ENCODE assay signal across 10 cellular contexts in the genomic region with DNA sequence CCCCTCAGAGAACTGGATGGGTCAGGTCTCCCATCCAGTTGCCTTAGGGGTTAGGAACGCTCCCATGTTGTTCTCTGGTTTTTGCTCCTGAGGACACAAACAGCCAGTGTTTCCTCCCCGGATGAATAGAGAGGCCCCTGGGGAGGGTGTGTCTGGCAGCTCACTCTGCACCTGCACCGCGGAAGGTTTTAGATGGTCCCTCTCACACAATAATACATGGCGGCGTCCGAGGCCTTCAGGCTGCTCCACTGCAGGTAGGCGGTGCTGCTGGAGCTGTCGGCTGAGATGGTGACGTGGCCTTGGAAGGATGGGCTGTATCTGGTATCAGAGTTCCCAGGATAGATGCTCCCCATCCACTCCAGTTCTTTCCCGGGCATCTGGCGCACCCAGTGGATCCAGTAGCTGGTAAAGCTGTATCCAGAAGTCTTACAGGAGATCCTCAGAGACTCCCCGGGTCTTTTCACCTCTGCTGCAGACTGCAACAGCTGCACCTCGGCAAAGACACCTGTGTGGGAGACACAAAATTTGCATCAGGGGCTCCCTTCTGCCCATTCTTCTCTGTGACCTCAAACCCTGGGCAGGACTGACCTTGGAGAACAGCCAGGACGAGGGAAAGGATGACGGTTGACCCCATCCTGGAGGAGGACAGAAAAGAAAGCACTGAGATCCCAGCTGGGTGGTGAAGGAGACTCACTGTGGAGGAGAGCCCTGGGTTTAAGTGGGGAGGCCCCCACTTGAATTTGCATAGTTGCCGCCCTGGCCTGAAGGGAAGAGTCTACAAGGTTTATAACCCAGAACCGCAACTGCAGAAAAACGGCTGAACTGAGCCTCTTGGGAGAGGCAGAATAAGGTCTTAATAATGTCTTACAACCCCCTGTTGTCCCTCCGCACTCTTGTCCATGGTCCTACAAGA.
DNase-seq lines count a peak whose midpoint lies in the region; ATAC-seq lines count a peak whose summit lies in the region.
"Had no signal": no experiment of that assay in that cellular context is flagged by ENCODE, and none has a peak within 500 bp of the region (broad histone marks: within the 10 kb centered on the region; RNA-seq: fewer than 3 reads in every experiment).

No MANE protein-coding gene starts in this region.

- H3K4me1 Mint-ChIP-seq in stimulated activated naive B cell treated with anti-CD40 and anti-IgM and Interleukin-4, amounts not matched to agents 10 μg/mL and 1 μg/mL and 100 μg/mL, for 72 hours = peaks cover 50 to 80% of the 10 kb centered on the region in 2 donors

- DNase-seq in activated CD4-positive, CD25-positive, alpha-beta regulatory T cell (lab: John Stamatoyannopoulos, UW) = no peak
- peak; percentile 52 for DNase-seq in stimulated activated naive B cell treated with anti-CD40 and anti-IgM and Interleukin-4, amounts not matched to agents 10 μg/mL and 1 μg/mL and 100 μg/mL, for 72 hours
- DNase-seq in OCI-M1 (lab: John Stamatoyannopoulos, UW) = no peak
- DNase-seq in middle frontal gyrus (ENCODE audit: extremely low spot score, low spot score) = no peak
- DNase-seq: left cardiac atrium had no signal

- H3K27ac Mint-ChIP-seq in stimulated activated naive B cell treated with anti-CD40 and anti-IgM and Interleukin-4, amounts not matched to agents 10 μg/mL and 1 μg/mL and 100 μg/mL, for 72 hours = peak overlapping the region; percentile 93

- ATAC-seq in activated CD4-positive, CD25-positive, alpha-beta regulatory T cell treated with anti-CD3 and anti-CD28 coated beads, Interleukin-2, amount 50 U/mL, for 24 hours = peak; percentile 32 to 43
- ATAC-seq in GM21723 (IDR thresholded peaks at IDR 0.05; ENCODE audit: unreplicated experiment) (peak; percentile 52), HG03571 (IDR thresholded peaks at IDR 0.05; ENCODE audit: unreplicated experiment) (peak; percentile 59), GM18858 (IDR thresholded peaks at IDR 0.05; ENCODE audit: unreplicated experiment) (no peak)
- peak; percentile 86 to 87 for ATAC-seq in stimulated activated naive B cell treated with anti-CD40 and anti-IgM and Interleukin-4, amounts not matched to agents 10 μg/mL and 1 μg/mL and 100 μg/mL, for 72 hours (replicated peaks)
- ATAC-seq: A549, left cardiac atrium had no signal

- H3K9me3 Mint-ChIP-seq in stimulated activated naive B cell treated with anti-CD40 and anti-IgM and Interleukin-4, amounts not matched to agents 10 μg/mL and 1 μg/mL and 100 μg/mL, for 72 hours = no peaks in the 10 kb centered on the region

- peak overlapping the region; percentile 89 to 90 for H3K4me3 Mint-ChIP-seq in stimulated activated naive B cell treated with anti-CD40 and anti-IgM and Interleukin-4, amounts not matched to agents 10 μg/mL and 1 μg/mL and 100 μg/mL, for 72 hours

- H3K36me3 Mint-ChIP-seq in stimulated activated naive B cell treated with anti-CD40 and anti-IgM and Interleukin-4, amounts not matched to agents 10 μg/mL and 1 μg/mL and 100 μg/mL, for 72 hours = no peaks in the 10 kb centered on the region

- no peaks in the 10 kb centered on the region for H3K27me3 Mint-ChIP-seq in stimulated activated naive B cell treated with anti-CD40 and anti-IgM and Interleukin-4, amounts not matched to agents 10 μg/mL and 1 μg/mL and 100 μg/mL, for 72 hours
